In genomic region chr22:17412232-17412631, GRCh38 we compare ENCODE assay signal across 21 cellular contexts. TPM values are rescaled to one million over a fixed set of nuclear protein-coding genes. Genes with fewer than 3 reads are reported as not detected.
DNase-seq lines count a peak whose midpoint lies in the region; ATAC-seq and TF ChIP-seq lines count a peak whose summit lies in the region.
"Had no signal": no experiment of that assay in that cellular context is flagged by ENCODE, and none has a peak within 500 bp of the region (broad histone marks: within the 10 kb centered on the region; RNA-seq: fewer than 3 reads in every experiment).

No MANE protein-coding gene starts in this region.

- H2AFZ ChIP-seq in Karpas-422 (ENCODE audit: low read length), result no peak overlapping the region

- no peaks in the 10 kb centered on the region for H3K79me2 ChIP-seq in Karpas-422 (ENCODE audit: low read length)

- no peak overlapping the region for H3K27ac Mint-ChIP-seq in effector memory CD8-positive, alpha-beta T cell
- no peak overlapping the region for H3K27ac Mint-ChIP-seq in stimulated activated naive B cell treated with anti-CD40 and anti-IgM and Interleukin-4, amounts not matched to agents 10 μg/mL and 1 μg/mL and 100 μg/mL, for 72 hours
- H3K27ac Mint-ChIP-seq: activated CD4-positive, alpha-beta memory T cell treated with anti-CD3 and anti-CD28 coated beads for 36 hours; activated naive CD8-positive, alpha-beta T cell; immature natural killer cell; memory B cell; stimulated activated naive CD8-positive, alpha-beta T cell treated with anti-CD3 and anti-CD28 coated beads, Interleukin-15, Interleukin-2, amounts not matched to agents 100 ng/mL and 50 ng/mL, for 24 hours had no signal

- H3K4me1 Mint-ChIP-seq in effector memory CD8-positive, alpha-beta T cell (ENCODE audit: low read depth in 2 of 2), result no peaks in the 10 kb centered on the region
- H3K4me1 Mint-ChIP-seq in stimulated activated naive B cell treated with anti-CD40 and anti-IgM and Interleukin-4, amounts not matched to agents 10 μg/mL and 1 μg/mL and 100 μg/mL, for 72 hours, result no peaks in the 10 kb centered on the region
- H3K4me1 Mint-ChIP-seq: CD4-positive, alpha-beta memory T cell; immature natural killer cell; memory B cell had no signal

- H4K20me1 ChIP-seq in Karpas-422 (ENCODE audit: insufficient read depth, low read depth, low read length), result no peaks in the 10 kb centered on the region; the same call in 1 of the 2 replicates

- H3K27me3 Mint-ChIP-seq in effector memory CD8-positive, alpha-beta T cell, result peaks cover 40 to 46% of the 10 kb centered on the region in 2 donors
- no peaks in the 10 kb centered on the region for H3K27me3 Mint-ChIP-seq in stimulated activated naive B cell treated with anti-CD40 and anti-IgM and Interleukin-4, amounts not matched to agents 10 μg/mL and 1 μg/mL and 100 μg/mL, for 72 hours
- H3K27me3 Mint-ChIP-seq: activated CD4-positive, alpha-beta memory T cell treated with anti-CD3 and anti-CD28 coated beads for 36 hours had no signal

- intact Hi-C loops in left ventricle myocardium superior (cut with micrococcal nuclease), result no loop called here
- intact Hi-C loops in left ventricle myocardium inferior (cut with micrococcal nuclease), result no loop called here

- H3K9me3 Mint-ChIP-seq in effector memory CD8-positive, alpha-beta T cell, result no peaks in the 10 kb centered on the region
- no peaks in the 10 kb centered on the region for H3K9me3 Mint-ChIP-seq in stimulated activated naive B cell treated with anti-CD40 and anti-IgM and Interleukin-4, amounts not matched to agents 10 μg/mL and 1 μg/mL and 100 μg/mL, for 72 hours
- H3K9me3 Mint-ChIP-seq: activated CD4-positive, alpha-beta memory T cell treated with anti-CD3 and anti-CD28 coated beads for 36 hours; activated T-cell treated with anti-CD3 and anti-CD28 coated beads, Interleukin-2, amount 50 U/mL, for 4 hours; CD4-positive, alpha-beta memory T cell; immature natural killer cell; memory B cell; stimulated activated naive CD8-positive, alpha-beta T cell treated with anti-CD3 and anti-CD28 coated beads, Interleukin-15, Interleukin-2, amounts not matched to agents 100 ng/mL and 50 ng/mL, for 24 hours had no signal

- H3K36me3 Mint-ChIP-seq in effector memory CD8-positive, alpha-beta T cell (ENCODE audit: insufficient read depth), result no peaks in the 10 kb centered on the region
- no peaks in the 10 kb centered on the region for H3K36me3 Mint-ChIP-seq in stimulated activated naive B cell treated with anti-CD40 and anti-IgM and Interleukin-4, amounts not matched to agents 10 μg/mL and 1 μg/mL and 100 μg/mL, for 72 hours
- H3K36me3 Mint-ChIP-seq: activated CD4-positive, alpha-beta memory T cell treated with anti-CD3 and anti-CD28 coated beads for 36 hours; activated naive CD8-positive, alpha-beta T cell; CD4-positive, alpha-beta memory T cell; immature natural killer cell; memory B cell had no signal

- H3K9ac ChIP-seq in Karpas-422 (ENCODE audit: low read length), result no peak overlapping the region

- DNase-seq in left ventricle myocardium superior, result no peak
- no peak for DNase-seq in left ventricle myocardium inferior
- peak; percentile 74 to 78 for DNase-seq in NCI-H524 (lab: John Stamatoyannopoulos, UW)
- DNase-seq in medulla oblongata (ENCODE audit: extremely low spot score), result peak; percentile 63
- no peak for DNase-seq in effector memory CD8-positive, alpha-beta T cell
- DNase-seq in activated CD4-positive, alpha-beta T cell treated with anti-CD3 and anti-CD28 coated beads for 48 hours, result no peak
- DNase-seq in stimulated activated naive B cell treated with anti-CD40 and anti-IgM and Interleukin-4, amounts not matched to agents 10 μg/mL and 1 μg/mL and 100 μg/mL, for 72 hours, result no peak
- DNase-seq in Karpas-422, result no peak
- DNase-seq: activated CD4-positive, alpha-beta memory T cell treated with anti-CD3 and anti-CD28 coated beads for 36 hours; activated T-cell treated with anti-CD3 and anti-CD28 coated beads, Interleukin-2, amount 50 U/mL, for 4 hours; CD4-positive, alpha-beta memory T cell; EL; immature natural killer cell; NCI-H1436 treated with DMSO at 0.1 percent for 48 hours; RPMI8226 had no signal

- no peaks in the 10 kb centered on the region for H3K9me2 ChIP-seq in Karpas-422 (replicated peaks; ENCODE audit: insufficient read depth, low read length)

- H3K36me3 ChIP-seq in left ventricle myocardium inferior (no peaks in the 10 kb centered on the region), Karpas-422 (ENCODE audit: insufficient read depth, low read length) (no peaks in the 10 kb centered on the region)
- H3K36me3 ChIP-seq: esophagus muscularis mucosa, heart left ventricle had no signal

- TF ChIP-seq CTCF in left ventricle myocardium inferior (IDR thresholded peaks at IDR 0.05; ENCODE audit: borderline replicate concordance), result no peak

- H3K27me3 ChIP-seq in left ventricle myocardium inferior (ENCODE audit: low read depth) (no peaks in the 10 kb centered on the region), Karpas-422 (ENCODE audit: low read length) (no peaks in the 10 kb centered on the region)
- H3K27me3 ChIP-seq: heart left ventricle had no signal

- H3K27ac ChIP-seq in left ventricle myocardium inferior (replicated peaks), result no peak overlapping the region
- H3K27ac ChIP-seq in Karpas-422 (ENCODE audit: low read length), result no peak overlapping the region
- H3K27ac ChIP-seq: esophagus muscularis mucosa, heart left ventricle had no signal

- no peak overlapping the region for H3K4me2 ChIP-seq in Karpas-422 (ENCODE audit: low read depth, low read length, poor library complexity, severe bottlenecking)

- H3K9me3 ChIP-seq in left ventricle myocardium inferior (replicated peaks) (no peaks in the 10 kb centered on the region), Karpas-422 (ENCODE audit: low read length) (no peaks in the 10 kb centered on the region)
- H3K9me3 ChIP-seq: esophagus muscularis mucosa, heart left ventricle had no signal

- peak; percentile 20 for ATAC-seq in left ventricle myocardium superior
- no peak for ATAC-seq in effector memory CD8-positive, alpha-beta T cell (replicated peaks)
- no peak for ATAC-seq in stimulated activated naive B cell treated with anti-CD40 and anti-IgM and Interleukin-4, amounts not matched to agents 10 μg/mL and 1 μg/mL and 100 μg/mL, for 72 hours (replicated peaks)
- ATAC-seq: activated T-cell treated with anti-CD3 and anti-CD28 coated beads, Interleukin-2, amount 50 U/mL, for 4 hours; HCT116 had no signal

- H3K4me3 ChIP-seq in left ventricle myocardium inferior (no peak overlapping the region), Karpas-422 (ENCODE audit: low read length) (no peak overlapping the region)
- H3K4me3 ChIP-seq: esophagus muscularis mucosa, heart left ventricle had no signal

- no peak overlapping the region for H3K4me3 Mint-ChIP-seq in effector memory CD8-positive, alpha-beta T cell
- no peak overlapping the region for H3K4me3 Mint-ChIP-seq in stimulated activated naive B cell treated with anti-CD40 and anti-IgM and Interleukin-4, amounts not matched to agents 10 μg/mL and 1 μg/mL and 100 μg/mL, for 72 hours
- H3K4me3 Mint-ChIP-seq: activated CD4-positive, alpha-beta memory T cell treated with anti-CD3 and anti-CD28 coated beads for 36 hours; activated naive CD8-positive, alpha-beta T cell; activated T-cell treated with anti-CD3 and anti-CD28 coated beads, Interleukin-2, amount 50 U/mL, for 4 hours; CD4-positive, alpha-beta memory T cell; immature natural killer cell; memory B cell; stimulated activated naive CD8-positive, alpha-beta T cell treated with anti-CD3 and anti-CD28 coated beads, Interleukin-15, Interleukin-2, amounts not matched to agents 100 ng/mL and 50 ng/mL, for 24 hours had no signal

- peaks cover 34% of the 10 kb centered on the region for H3K4me1 ChIP-seq in left ventricle myocardium inferior
- H3K4me1 ChIP-seq in Karpas-422 (ENCODE audit: low read length), result no peaks in the 10 kb centered on the region

RNA-seq across cellular contexts. Expression of gene CECR2, which starts 43.0 kb away (rescaled TPM):
- total RNA-seq in left ventricle myocardium superior, result 7.1 TPM
- total RNA-seq in left ventricle myocardium inferior, result 3.1 TPM
- 1.6 TPM in 2 replicates for total RNA-seq in Karpas-422 (2014; rRNA removed; shearing (Covaris generic); ENCODE audit: low replicate concordance)
- total RNA-seq: activated CD4-positive, alpha-beta memory T cell treated with anti-CD3 and anti-CD28 coated beads for 36 hours; CD4-positive, alpha-beta memory T cell had no signal

Comparison
In these comparisons a context has a peak if more than half of its experiments do, and no peak if none do; other contexts are left out.
1. DNase-seq: peak in NCI-H524 (2 of 2) and medulla oblongata (single experiment); none in left ventricle myocardium superior (single experiment), left ventricle myocardium inferior (single experiment), effector memory CD8-positive, alpha-beta T cell (0 of 3), activated CD4-positive, alpha-beta T cell treated with anti-CD3 and anti-CD28 coated beads for 48 hours (single experiment), stimulated activated naive B cell treated with anti-CD40 and anti-IgM and Interleukin-4, amounts not matched to agents 10 μg/mL and 1 μg/mL and 100 μg/mL, for 72 hours (single experiment) and Karpas-422 (single experiment).